In the genomic region with DNA sequence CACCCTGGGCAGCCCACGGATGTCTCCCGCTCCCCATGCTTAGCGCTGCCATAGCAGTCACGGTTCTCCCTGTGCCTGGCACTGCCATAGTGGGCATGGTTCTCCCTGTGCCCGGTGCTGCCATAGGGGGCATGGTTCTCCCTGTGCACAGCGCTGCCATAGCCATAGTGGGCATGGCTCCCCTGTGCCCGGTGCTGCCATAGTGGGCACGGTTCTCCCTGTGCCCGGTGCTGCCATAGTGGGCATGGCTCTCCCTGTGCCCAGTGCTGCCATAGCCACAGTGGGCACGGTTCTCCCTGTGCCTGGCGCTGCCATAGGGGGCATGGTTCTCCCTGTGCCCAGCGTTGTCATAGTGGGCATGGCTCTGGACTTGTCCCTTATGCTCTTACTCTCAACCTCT, we compare ENCODE assay signal across 13 cellular contexts.
"Had no signal": no experiment of that assay in that cellular context is flagged by ENCODE, and none has a peak within 500 bp of the region (broad histone marks: within the 10 kb centered on the region; RNA-seq: fewer than 3 reads in every experiment).

No MANE protein-coding gene starts in this region.

- H3K36me3 ChIP-seq: upper lobe of right lung had no signal

- H3K27ac ChIP-seq: suprapubic skin, upper lobe of right lung, VCaP had no signal

- ATAC-seq: activated CD8-positive, alpha-beta T cell treated with anti-CD3 and anti-CD28 coated beads for 36 hours; activated T-cell treated with anti-CD3 and anti-CD28 coated beads, Interleukin-2, amount 50 U/mL, for 72 hours; right cardiac atrium; upper lobe of right lung had no signal

- H3K27me3 ChIP-seq: suprapubic skin, upper lobe of right lung had no signal

- H3K27ac Mint-ChIP-seq: activated CD8-positive, alpha-beta T cell treated with anti-CD3 and anti-CD28 coated beads for 36 hours; activated T-cell treated with anti-CD3 and anti-CD28 coated beads, Interleukin-2, amount 50 U/mL, for 72 hours had no signal

- H3K9me3 ChIP-seq: suprapubic skin, upper lobe of right lung had no signal

- H3K9me3 Mint-ChIP-seq: activated CD8-positive, alpha-beta T cell treated with anti-CD3 and anti-CD28 coated beads for 36 hours; activated T-cell treated with anti-CD3 and anti-CD28 coated beads, Interleukin-2, amount 50 U/mL, for 72 hours had no signal

- H3K27me3 Mint-ChIP-seq: activated CD8-positive, alpha-beta T cell treated with anti-CD3 and anti-CD28 coated beads for 36 hours had no signal

- H3K4me3 Mint-ChIP-seq: activated CD8-positive, alpha-beta T cell treated with anti-CD3 and anti-CD28 coated beads for 36 hours; activated T-cell treated with anti-CD3 and anti-CD28 coated beads, Interleukin-2, amount 50 U/mL, for 72 hours had no signal

- H3K4me3 ChIP-seq: suprapubic skin, upper lobe of right lung had no signal

- DNase-seq: activated CD4-positive, alpha-beta T cell treated with anti-CD3 and anti-CD28 coated beads for 4 hours; activated CD8-positive, alpha-beta memory T cell treated with anti-CD3 and anti-CD28 coated beads, Interleukin-2, amount 50 U/mL, for 4 hours; activated CD8-positive, alpha-beta T cell treated with anti-CD3 and anti-CD28 coated beads for 36 hours; activated naive CD4-positive, alpha-beta T cell; activated T-cell treated with anti-CD3 and anti-CD28 coated beads, Interleukin-2, amount 50 U/mL, for 72 hours; central memory CD4-positive, alpha-beta T cell; hippocampal formation; stimulated activated CD4-positive, alpha-beta T cell treated with anti-CD3 and anti-CD28 coated beads, Interleukin-2, amount 100 ng/mL, for 24 hours; stimulated activated naive CD4-positive, alpha-beta T cell treated with Interleukin-2 at 50 U/mL for 16 hours; upper lobe of right lung had no signal
